In genomic region chr10:8674230-8674629, GRCh38 we compare ENCODE assay signal across 9 cellular contexts.
"Had no signal": no experiment of that assay in that cellular context is flagged by ENCODE, and none has a peak within 500 bp of the region (broad histone marks: within the 10 kb centered on the region; RNA-seq: fewer than 3 reads in every experiment).

No MANE protein-coding gene starts in this region.

- DNase-seq: GM23248, GOT3, H7, HFFc6, KBM-7 had no signal

- ATAC-seq: HCT116 had no signal

- H3K36me3 ChIP-seq: HAP-1 had no signal

- H3K9ac ChIP-seq: GM23248 had no signal

- H3K27ac ChIP-seq: GM23248, HL-60 had no signal

- H3K4me3 ChIP-seq: GM23248, HAP-1 had no signal

- FAIRE-seq: HTR-8/SVneo had no signal

- H3K4me1 ChIP-seq: HAP-1 had no signal

- H3K9me3 ChIP-seq: HAP-1 had no signal
